In genomic region chr9:128361981-128362646, GRCh38 we compare ENCODE assay signal across 8 cellular contexts. TPM values are rescaled to one million over a fixed set of nuclear protein-coding genes. Genes with fewer than 3 reads are reported as not detected.
DNase-seq lines count a peak whose midpoint lies in the region; ATAC-seq and TF ChIP-seq lines count a peak whose summit lies in the region.

No MANE protein-coding gene starts in this region.

- H3K36me3 Mint-ChIP-seq in chondrocyte (ENCODE audit: low read depth) = peaks cover 3% of the 10 kb centered on the region

- no peaks in the 10 kb centered on the region for H3K9me3 Mint-ChIP-seq in chondrocyte (ENCODE audit: low read depth)

- peak overlapping the region; percentile 93 for H3K27ac Mint-ChIP-seq in chondrocyte (ENCODE audit: unreplicated experiment)

- DNase-seq in NCI-H226 (peak; percentile 90), chondrocyte (ENCODE audit: low spot score) (no peak), left colon (peak; percentile 78 to 85)
- DNase-seq in activated CD4-positive, alpha-beta T cell treated with anti-CD3 and anti-CD28 coated beads for 1 hour = peak; percentile 51
- peak; percentile 65 for DNase-seq in stimulated activated CD4-positive, alpha-beta T cell treated with anti-CD3 and anti-CD28 coated beads, Interleukin-1b, Interleukin-23, amount 100 ng/mL, for 48 hours

- H3K27me3 Mint-ChIP-seq in chondrocyte (ENCODE audit: low read depth) = no peaks in the 10 kb centered on the region

- peak overlapping the region; percentile 23 for H3K4me3 ChIP-seq in GM12875 (ENCODE audit: low read depth, low read length)

- peak; percentile 92 for TF ChIP-seq CTCF in GM12875 (IDR thresholded peaks at IDR 0.05; ENCODE audit: borderline replicate concordance, insufficient read depth, low read depth, low read length)
- peak; percentile 97 for TF ChIP-seq CTCF in chondrocyte (IDR thresholded peaks at IDR 0.05)

- H3K4me3 Mint-ChIP-seq in chondrocyte (ENCODE audit: unreplicated experiment) = peak overlapping the region; percentile 81

- intact Hi-C loops in left colon (cut with DNase I, micrococcal nuclease) = no loop called here

- ATAC-seq in HG03095 (IDR thresholded peaks at IDR 0.05; ENCODE audit: unreplicated experiment) = peak; percentile 76
- peak; percentile 89 for ATAC-seq in left colon
- ATAC-seq in HG03571 (IDR thresholded peaks at IDR 0.05; ENCODE audit: unreplicated experiment) = no peak

- H3K4me1 Mint-ChIP-seq in chondrocyte (ENCODE audit: low read depth) = peaks cover 29% of the 10 kb centered on the region

RNA-seq across cellular contexts. Expression of gene URM1, which starts 9.1 kb away (rescaled TPM):
- total RNA-seq in chondrocyte (50.5 to 60.6 TPM (median 57.6 TPM) in 3 replicates), left colon (10 to 100 TPM; 50.9 to 69.3 TPM)

RNA-seq across cellular contexts. Expression of gene SLC27A4, which starts 21.8 kb away (rescaled TPM):
- total RNA-seq in chondrocyte = 38.4 to 42.1 TPM (median 41.7 TPM) in 3 replicates
- 10 to 100 TPM; 46.0 to 58.2 TPM for total RNA-seq in left colon

RNA-seq across cellular contexts. Expression of gene COQ4, which starts 39.5 kb away (rescaled TPM):
- total RNA-seq in chondrocyte = 19.7 to 37.5 TPM (median 24.5 TPM) in 3 replicates
- total RNA-seq in left colon = 10 to 100 TPM; 51.1 to 64.4 TPM

RNA-seq across cellular contexts. Expression of gene TRUB2, which starts 39.9 kb away (rescaled TPM):
- 19.8 to 22.2 TPM (median 20.8 TPM) in 3 replicates for total RNA-seq in chondrocyte
- total RNA-seq in left colon = 10 to 100 TPM; 22.5 to 28.7 TPM

RNA-seq across cellular contexts. Expression of gene CERCAM, which starts 58.5 kb away (rescaled TPM):
- total RNA-seq in chondrocyte (217 to 282 TPM (median 280 TPM) in 3 replicates), left colon (1 to 10 TPM; 2.9 to 9.2 TPM)
